In the genomic region with DNA sequence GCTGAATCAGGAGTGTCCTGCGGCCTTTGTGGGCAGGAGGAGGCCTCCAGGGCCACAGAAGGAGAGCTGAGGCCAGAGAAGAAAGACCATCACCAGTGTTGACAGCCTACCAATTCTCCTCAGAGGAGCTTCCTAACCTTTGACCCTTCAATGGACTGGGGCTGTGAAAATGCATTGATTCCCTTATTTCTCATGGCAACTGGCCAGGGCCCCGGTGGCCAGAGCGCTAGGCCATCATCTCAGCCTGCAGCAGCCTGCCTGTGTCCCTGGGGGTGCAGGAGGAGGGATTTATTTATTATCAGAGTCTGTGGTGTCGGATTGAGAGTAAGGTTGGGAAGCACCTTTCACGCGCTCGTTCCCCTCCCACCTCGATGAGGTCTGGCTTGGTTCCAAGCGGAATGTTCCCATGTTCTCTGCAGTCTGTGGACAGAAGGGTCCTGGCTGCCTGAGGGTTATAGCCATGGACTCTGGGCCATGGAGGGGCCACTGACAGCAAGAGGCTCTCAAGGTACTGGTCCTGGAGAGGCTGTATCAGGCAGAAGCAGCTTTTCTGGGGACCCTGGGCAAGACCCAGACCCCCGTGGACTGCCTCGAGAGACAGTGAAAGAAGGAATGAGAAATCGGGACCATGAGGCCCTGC, we compare ENCODE assay signal across 16 cellular contexts. TPM values are rescaled to one million over a fixed set of nuclear protein-coding genes. Genes with fewer than 3 reads are reported as not detected.
"Had no signal": no experiment of that assay in that cellular context is flagged by ENCODE, and none has a peak within 500 bp of the region (broad histone marks: within the 10 kb centered on the region; RNA-seq: fewer than 3 reads in every experiment).

No MANE protein-coding gene starts in this region.

- H3K4me1 Mint-ChIP-seq: natural killer cell had no signal

- H3K27me3 ChIP-seq: stomach, uterus had no signal

- H3K4me1 ChIP-seq: stomach, uterus had no signal

- ATAC-seq: activated CD8-positive, alpha-beta T cell treated with anti-CD3 and anti-CD28 coated beads for 36 hours; left cardiac atrium; natural killer cell had no signal

- H3K36me3 Mint-ChIP-seq: activated naive CD8-positive, alpha-beta T cell; brain; natural killer cell had no signal

- H3K9me3 ChIP-seq: stomach, thoracic aorta, uterus had no signal

- H3K4me3 Mint-ChIP-seq: activated CD8-positive, alpha-beta T cell treated with anti-CD3 and anti-CD28 coated beads for 36 hours; activated naive CD8-positive, alpha-beta T cell; brain; dendritic cell treated with granulocyte-macrophage colony-stimulating factor and Interleukin-4, amounts not matched to agents 40 ng/mL and 50 ng/mL, for 4 days; natural killer cell had no signal

- H3K27me3 Mint-ChIP-seq: activated CD8-positive, alpha-beta T cell treated with anti-CD3 and anti-CD28 coated beads for 36 hours; activated naive CD8-positive, alpha-beta T cell; brain had no signal

- H3K27ac ChIP-seq: stomach, thoracic aorta, uterus, VCaP had no signal

- H3K9me3 Mint-ChIP-seq: activated CD8-positive, alpha-beta T cell treated with anti-CD3 and anti-CD28 coated beads for 36 hours; activated T-helper 2 cell treated with anti-CD3 and anti-CD28 coated beads, Interferon-gamma antibody, Interleukin-2, Interleukin-4, amounts not matched to agents 10 μg/mL and 5 μg/mL and 100 μg/mL, durations not matched to agents 14 hours and 24 hours and 36 hours; brain; dendritic cell treated with granulocyte-macrophage colony-stimulating factor and Interleukin-4, amounts not matched to agents 40 ng/mL and 50 ng/mL, for 4 days; natural killer cell had no signal

- H3K36me3 ChIP-seq: stomach, thoracic aorta, uterus had no signal

- H3K4me3 ChIP-seq: stomach, thoracic aorta, uterus had no signal

- DNase-seq: activated CD8-positive, alpha-beta T cell treated with anti-CD3 and anti-CD28 coated beads for 36 hours; activated T-cell treated with anti-CD3 and anti-CD28 coated beads for 4 hours; amygdala; hypothalamus; left cardiac atrium; natural killer cell; stimulated activated CD4-positive, alpha-beta T cell treated with anti-CD3 and anti-CD28 coated beads, Interleukin-2, amount 100 ng/mL, for 48 hours; T-helper 9 cell; uterus had no signal

- H3K27ac Mint-ChIP-seq: activated CD8-positive, alpha-beta T cell treated with anti-CD3 and anti-CD28 coated beads for 36 hours; activated naive CD8-positive, alpha-beta T cell; activated T-helper 2 cell treated with anti-CD3 and anti-CD28 coated beads, Interferon-gamma antibody, Interleukin-2, Interleukin-4, amounts not matched to agents 10 μg/mL and 5 μg/mL and 100 μg/mL, durations not matched to agents 14 hours and 24 hours and 36 hours; dendritic cell treated with granulocyte-macrophage colony-stimulating factor and Interleukin-4, amounts not matched to agents 40 ng/mL and 50 ng/mL, for 4 days; natural killer cell had no signal

RNA-seq across cellular contexts. Expression of a gene that starts 53.8 kb away (rescaled TPM):
- total RNA-seq: activated CD8-positive, alpha-beta T cell treated with anti-CD3 and anti-CD28 coated beads for 36 hours; activated T-helper 2 cell treated with anti-CD3 and anti-CD28 coated beads, Interferon-gamma antibody, Interleukin-2, Interleukin-4, amounts not matched to agents 10 μg/mL and 5 μg/mL and 100 μg/mL, durations not matched to agents 14 hours and 24 hours and 36 hours; natural killer cell had no signal
